In the genomic region with DNA sequence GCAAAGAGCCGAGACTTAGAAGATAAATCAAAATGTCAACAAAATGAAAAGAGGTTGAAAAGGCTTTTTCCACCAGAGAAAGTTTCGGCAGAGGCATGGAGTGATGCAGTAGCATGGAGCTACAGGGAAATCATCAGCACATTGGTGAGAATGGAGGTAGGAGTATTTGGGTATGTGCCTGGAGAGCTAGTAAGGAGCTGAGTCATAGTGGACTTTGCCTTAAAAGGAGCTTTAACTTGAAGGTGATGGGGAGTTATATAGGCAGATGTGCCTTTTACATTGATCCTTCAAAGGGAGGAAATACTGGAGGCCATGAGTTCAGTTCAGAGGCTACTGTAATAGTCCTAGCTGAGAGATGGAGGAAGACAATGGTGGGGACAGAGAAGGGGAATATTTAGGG, we compare ENCODE assay signal across 20 cellular contexts. TPM values are rescaled to one million over a fixed set of nuclear protein-coding genes. Genes with fewer than 3 reads are reported as not detected.
DNase-seq lines count a peak whose midpoint lies in the region; ATAC-seq and TF ChIP-seq lines count a peak whose summit lies in the region.
"Had no signal": no experiment of that assay in that cellular context is flagged by ENCODE, and none has a peak within 500 bp of the region (broad histone marks: within the 10 kb centered on the region; RNA-seq: fewer than 3 reads in every experiment).

No MANE protein-coding gene starts in this region.

- TF ChIP-seq CTCF in MCF 10A (IDR thresholded peaks at IDR 0.05; ENCODE audit: unreplicated experiment) (no peak), mammary epithelial cell (conservative IDR thresholded peaks at IDR 0.05 in 1 of 2, IDR thresholded peaks at IDR 0.05 in 1 of 2; ENCODE audit: extremely low read depth in 1 of 2, insufficient read depth in 1 of 2, low read depth in 1 of 2, low read length in 2 of 2) (no peak), IMR-90 (conservative IDR thresholded peaks at IDR 0.05; ENCODE audit: low read depth, low read length) (no peak), coronary artery (IDR thresholded peaks at IDR 0.05) (no peak), breast epithelium (IDR thresholded peaks at IDR 0.05) (no peak)

- H2AFZ ChIP-seq in mammary epithelial cell (ENCODE audit: low read depth, low read length) (no peak overlapping the region), IMR-90 (replicated peaks; ENCODE audit: low read length, poor library complexity) (no peak overlapping the region)

- BruUV-seq in MCF 10A (replicated peaks; lab: Mats Ljungman, UMichigan) (no TSS peak), mammary epithelial cell (replicated peaks; lab: Mats Ljungman, UMichigan) (no TSS peak), IMR-90 (replicated peaks; lab: Mats Ljungman, UMichigan) (no TSS peak)

- H4K5ac ChIP-seq in IMR-90 (ENCODE audit: low read depth, low read length), result no peak overlapping the region

- dilution Hi-C loops in mammary epithelial cell (cut with HindIII; ENCODE audit: low sequenced_read_pairs), result no loop called here
- dilution Hi-C loops in IMR-90 (cut with HindIII; ENCODE audit: low sequenced_read_pairs, unreplicated experiment), result no loop called here

- H3K4me2 ChIP-seq in mammary epithelial cell (ENCODE audit: insufficient read depth, low read depth, low read length) (no peak overlapping the region), IMR-90 (ENCODE audit: low read depth, low read length) (no peak overlapping the region)

- no peaks in the 10 kb centered on the region for H3K27me3 Mint-ChIP-seq in MCF 10A (ENCODE audit: insufficient read depth, unreplicated experiment)
- H3K27me3 Mint-ChIP-seq: activated naive CD4-positive, alpha-beta T cell treated with anti-CD3 and anti-CD28 coated beads, Interleukin-2, amount 10 ng/mL, durations not matched to agents 7 days and 5 days; dendritic cell treated with granulocyte-macrophage colony-stimulating factor and Interleukin-4, amounts not matched to agents 40 ng/mL and 50 ng/mL, for 4 days; naive thymus-derived CD8-positive, alpha-beta T cell had no signal

- intact Hi-C loops in MCF 10A (cut with micrococcal nuclease) (no loop called here), mammary epithelial cell (cut with micrococcal nuclease) (no loop called here), IMR-90 (cut with micrococcal nuclease) (no loop called here), breast epithelium (cut with DNase I; ENCODE audit: low total_unique reads) (no loop called here)

- H2BK15ac ChIP-seq in IMR-90 (ENCODE audit: low read depth, low read length), result no peak overlapping the region

- no peak overlapping the region for H3K4ac ChIP-seq in IMR-90 (ENCODE audit: low read depth, low read length)

- no peak overlapping the region for H3K14ac ChIP-seq in IMR-90 (replicated peaks; ENCODE audit: low read depth, low read length)

- no peak overlapping the region for H3K27ac Mint-ChIP-seq in MCF 10A (ENCODE audit: low read depth, unreplicated experiment)
- H3K27ac Mint-ChIP-seq: activated naive CD4-positive, alpha-beta T cell treated with anti-CD3 and anti-CD28 coated beads, Interleukin-2, amount 10 ng/mL, durations not matched to agents 7 days and 5 days; dendritic cell treated with granulocyte-macrophage colony-stimulating factor and Interleukin-4, amounts not matched to agents 40 ng/mL and 50 ng/mL, for 4 days; naive thymus-derived CD8-positive, alpha-beta T cell had no signal

- no peak overlapping the region for H2AK9ac ChIP-seq in IMR-90 (replicated peaks; ENCODE audit: low read depth, low read length, poor library complexity)

- no peaks in the 10 kb centered on the region for H3K79me2 ChIP-seq in mammary epithelial cell (ENCODE audit: insufficient read depth, low read length)

- no peak for TF ChIP-seq RAD21 in IMR-90 (IDR thresholded peaks at IDR 0.05; ENCODE audit: low read length)

- H4K20me1 ChIP-seq in mammary epithelial cell (ENCODE audit: insufficient read depth, low read length) (no peaks in the 10 kb centered on the region), IMR-90 (ENCODE audit: insufficient read depth, low read length) (no peaks in the 10 kb centered on the region)

- H3K27me3 ChIP-seq in mammary epithelial cell (ENCODE audit: insufficient read depth, low read length), result no peaks in the 10 kb centered on the region
- no peaks in the 10 kb centered on the region for H3K27me3 ChIP-seq in IMR-90 (ENCODE audit: control insufficient read depth, insufficient read depth, low read length)
- no peaks in the 10 kb centered on the region for H3K27me3 ChIP-seq in breast epithelium
- H3K27me3 ChIP-seq: Peyer's patch, thyroid gland had no signal

- H3K18ac ChIP-seq in IMR-90 (ENCODE audit: low read depth, low read length), result no peak overlapping the region

- peak; percentile 19 for DNase-seq in MCF 10A (ENCODE audit: unreplicated experiment)
- no peak for DNase-seq in mammary epithelial cell
- DNase-seq in IMR-90, result peak; percentile 48
- peak; percentile 18 for DNase-seq in epithelial cell of prostate (ENCODE audit: low read depth, low spot score)
- DNase-seq in T1000 (lab: John Stamatoyannopoulos, UW), result no peak
- DNase-seq in coronary artery (ENCODE audit: low spot score), result no peak
- DNase-seq in breast epithelium (ENCODE audit: low spot score in 2 of 2), result no peak
- DNase-seq: activated naive CD4-positive, alpha-beta T cell treated with anti-CD3 and anti-CD28 coated beads, Interleukin-2, amount 10 ng/mL, durations not matched to agents 7 days and 5 days; C1 segment of cervical spinal cord; erythroblast; naive thymus-derived CD8-positive, alpha-beta T cell; NCI-H1092 treated with DMSO at 0.1 percent for 48 hours; NCI-H748 treated with DMSO at 0.1 percent for 48 hours; Peyer's patch; SW 1271; thyroid gland had no signal

- in situ Hi-C loops in mammary epithelial cell (cut with MboI; ENCODE audit: low sequenced_read_pairs in 2 of 2) (no loop called here), IMR-90 (cut with MboI; ENCODE audit: low sequenced_read_pairs) (no loop called here)

- H3K36me3 Mint-ChIP-seq in MCF 10A (ENCODE audit: insufficient read depth, unreplicated experiment), result no peaks in the 10 kb centered on the region
- H3K36me3 Mint-ChIP-seq: activated naive CD4-positive, alpha-beta T cell treated with anti-CD3 and anti-CD28 coated beads, Interleukin-2, amount 10 ng/mL, durations not matched to agents 7 days and 5 days; naive thymus-derived CD8-positive, alpha-beta T cell had no signal

- no peak overlapping the region for H2BK5ac ChIP-seq in IMR-90 (ENCODE audit: low read depth, low read length, poor library complexity, severe bottlenecking)

- no peak overlapping the region for H3K23ac ChIP-seq in IMR-90 (ENCODE audit: low read depth, low read length)

- H2BK20ac ChIP-seq in IMR-90 (ENCODE audit: low read depth, low read length), result no peak overlapping the region

- H3K4me3 ChIP-seq in mammary epithelial cell (replicated peaks in 1 of 3; ENCODE audit: insufficient read depth in 1 of 3, low read depth in 2 of 3, low read length in 3 of 3), result no peak overlapping the region
- no peak overlapping the region for H3K4me3 ChIP-seq in IMR-90 (ENCODE audit: insufficient read depth, low read depth, low read length)
- no peak overlapping the region for H3K4me3 ChIP-seq in coronary artery
- H3K4me3 ChIP-seq in breast epithelium, result no peak overlapping the region
- H3K4me3 ChIP-seq: Peyer's patch, prostate gland, thyroid gland had no signal

- no peak overlapping the region for H4K8ac ChIP-seq in IMR-90 (ENCODE audit: low read depth in 2 of 2, low read length in 2 of 2)

- no peak overlapping the region for H3K27ac ChIP-seq in mammary epithelial cell (ENCODE audit: insufficient read depth, low read depth, low read length)
- no peak overlapping the region for H3K27ac ChIP-seq in IMR-90 (ENCODE audit: insufficient read depth, low read length)
- H3K27ac ChIP-seq in epithelial cell of prostate, result no peak overlapping the region
- H3K27ac ChIP-seq in coronary artery, result no peak overlapping the region
- no peak overlapping the region for H3K27ac ChIP-seq in breast epithelium
- H3K27ac ChIP-seq: Peyer's patch, prostate gland, thyroid gland had no signal

- H3K9ac ChIP-seq in mammary epithelial cell (ENCODE audit: insufficient read depth, low read length) (no peak overlapping the region), IMR-90 (ENCODE audit: low read depth, low read length) (no peak overlapping the region)

- ATAC-seq in IMR-90 (ENCODE audit: low read depth) (no peak), GM19463 (IDR thresholded peaks at IDR 0.05; ENCODE audit: unreplicated experiment) (no peak)
- ATAC-seq: naive thymus-derived CD8-positive, alpha-beta T cell had no signal

- H3K4me1 ChIP-seq in mammary epithelial cell (ENCODE audit: insufficient read depth, low read length), result no peaks in the 10 kb centered on the region
- H3K4me1 ChIP-seq in IMR-90 (ENCODE audit: control insufficient read depth, insufficient read depth, low read length), result no peaks in the 10 kb centered on the region
- H3K4me1 ChIP-seq in breast epithelium, result no peaks in the 10 kb centered on the region
- H3K4me1 ChIP-seq: Peyer's patch, prostate gland, thyroid gland had no signal

- no peak for TF ChIP-seq POLR2A in IMR-90 (IDR thresholded peaks at IDR 0.05; ENCODE audit: low read depth, low read length)
- TF ChIP-seq POLR2A in breast epithelium (IDR thresholded peaks at IDR 0.05), result no peak

- CTCF ChIA-PET in MCF 10A (lab: Yijun Ruan, JAX) (interaction anchor here (0.9 kb wide), 1 partner anchor 29 kb away, joined by 3 read pairs; no protein-coding TSS in a partner anchor), mammary epithelial cell (lab: Charles Lee; ENCODE audit: low non-redundant PET) (no interaction called here), IMR-90 (lab: Yijun Ruan, JAX) (no interaction called here)

- no peak overlapping the region for H4K91ac ChIP-seq in IMR-90 (ENCODE audit: insufficient read depth, low read depth, low read length)

- H3K9me3 Mint-ChIP-seq in MCF 10A (ENCODE audit: unreplicated experiment), result no peaks in the 10 kb centered on the region
- H3K9me3 Mint-ChIP-seq: activated naive CD4-positive, alpha-beta T cell treated with anti-CD3 and anti-CD28 coated beads, Interleukin-2, amount 10 ng/mL, durations not matched to agents 7 days and 5 days; dendritic cell treated with granulocyte-macrophage colony-stimulating factor and Interleukin-4, amounts not matched to agents 40 ng/mL and 50 ng/mL, for 4 days; naive thymus-derived CD8-positive, alpha-beta T cell had no signal

- H3K79me1 ChIP-seq in IMR-90 (ENCODE audit: low read depth in 1 of 2, low read length in 2 of 2), result no peaks in the 10 kb centered on the region

- POLR2A ChIA-PET in MCF 10A (lab: Yijun Ruan, JAX), result interaction anchor here (0.7 kb wide), 1 partner anchor 166 kb away, joined by 3 read pairs; no protein-coding TSS in a partner anchor
- POLR2A ChIA-PET in IMR-90 (lab: Charles Lee; ENCODE audit: unreplicated experiment), result no interaction called here

- no peak overlapping the region for H2BK120ac ChIP-seq in IMR-90 (ENCODE audit: low read depth, low read length)

- H3K36me3 ChIP-seq in mammary epithelial cell (ENCODE audit: insufficient read depth, low read length) (no peaks in the 10 kb centered on the region), IMR-90 (ENCODE audit: control insufficient read depth, insufficient read depth, low read length) (no peaks in the 10 kb centered on the region), breast epithelium (no peaks in the 10 kb centered on the region)
- H3K36me3 ChIP-seq: Peyer's patch, prostate gland, thyroid gland had no signal

- H3K4me1 Mint-ChIP-seq in MCF 10A (ENCODE audit: insufficient read depth, unreplicated experiment), result peaks cover 22% of the 10 kb centered on the region
- H3K4me1 Mint-ChIP-seq: activated naive CD4-positive, alpha-beta T cell treated with anti-CD3 and anti-CD28 coated beads, Interleukin-2, amount 10 ng/mL, durations not matched to agents 7 days and 5 days; naive thymus-derived CD8-positive, alpha-beta T cell had no signal

- H2AK5ac ChIP-seq in IMR-90 (ENCODE audit: low read depth, low read length), result no peak overlapping the region

- peaks cover 17% of the 10 kb centered on the region for H3K9me3 ChIP-seq in mammary epithelial cell (replicated peaks; ENCODE audit: insufficient read depth, low read length)
- no peaks in the 10 kb centered on the region for H3K9me3 ChIP-seq in IMR-90 (ENCODE audit: control insufficient read depth, insufficient read depth, low read length)
- H3K9me3 ChIP-seq in breast epithelium, result no peaks in the 10 kb centered on the region
- H3K9me3 ChIP-seq: Peyer's patch, prostate gland, thyroid gland had no signal

- 69% methylated on average over 2 of the region's 2 CpGs for WGBS in mammary epithelial cell (ENCODE audit: low coverage, missing lambda C conversion rate)
- WGBS in IMR-90 (ENCODE audit: extremely low coverage in 2 of 2, insufficient read length in 1 of 2), 2 experiments, result 63% methylated on average over 2 of the region's 2 CpGs; no CpG with 5 or more reads in 1 of the 2 experiments

- H3K4me3 Mint-ChIP-seq in MCF 10A (ENCODE audit: unreplicated experiment), result no peak overlapping the region
- H3K4me3 Mint-ChIP-seq: activated naive CD4-positive, alpha-beta T cell treated with anti-CD3 and anti-CD28 coated beads, Interleukin-2, amount 10 ng/mL, durations not matched to agents 7 days and 5 days; dendritic cell treated with granulocyte-macrophage colony-stimulating factor and Interleukin-4, amounts not matched to agents 40 ng/mL and 50 ng/mL, for 4 days; naive thymus-derived CD8-positive, alpha-beta T cell had no signal

- H3K9me1 ChIP-seq in IMR-90 (ENCODE audit: insufficient read depth, low read length), result no peaks in the 10 kb centered on the region

- H3K56ac ChIP-seq in IMR-90 (ENCODE audit: extremely low read depth, insufficient read depth, low read length), result no peak overlapping the region

RNA-seq across cellular contexts. Expression of a gene that starts 44.3 kb away (rescaled TPM):
- total RNA-seq in MCF 10A (2022), result not detected in 2 replicates
- not detected for total RNA-seq in mammary epithelial cell
- polyA plus RNA-seq in mammary epithelial cell, result not detected
- not detected for polyA minus RNA-seq in mammary epithelial cell
- not detected in 2 replicates for total RNA-seq in IMR-90 (2012; rRNA removed)
- not detected in 2 replicates for polyA plus RNA-seq in IMR-90 (2012; rRNA removed)
- polyA plus RNA-seq in IMR-90 (2012; cell fraction: cytosol; rRNA removed), result not detected in 2 replicates
- polyA plus RNA-seq in IMR-90 (2012; cell fraction: nucleus; rRNA removed; ENCODE audit: low replicate concordance), result not detected in 2 replicates
- total RNA-seq in breast epithelium, result under 1 TPM in 2 of 3 donors, not detected in 1; 0.48 to 0.98 TPM
- total RNA-seq: lung microvascular endothelial cell; naive thymus-derived CD8-positive, alpha-beta T cell had no signal

Comparison
In these comparisons a context has a peak if more than half of its experiments do, and no peak if none do; other contexts are left out.
1. DNase-seq: peak in MCF 10A (single experiment), IMR-90 (single experiment) and epithelial cell of prostate (single experiment); none in mammary epithelial cell (single experiment), T1000 (single experiment), coronary artery (single experiment) and breast epithelium (0 of 2).